ENCODE assay signal across 8 cellular contexts in the genomic region with DNA sequence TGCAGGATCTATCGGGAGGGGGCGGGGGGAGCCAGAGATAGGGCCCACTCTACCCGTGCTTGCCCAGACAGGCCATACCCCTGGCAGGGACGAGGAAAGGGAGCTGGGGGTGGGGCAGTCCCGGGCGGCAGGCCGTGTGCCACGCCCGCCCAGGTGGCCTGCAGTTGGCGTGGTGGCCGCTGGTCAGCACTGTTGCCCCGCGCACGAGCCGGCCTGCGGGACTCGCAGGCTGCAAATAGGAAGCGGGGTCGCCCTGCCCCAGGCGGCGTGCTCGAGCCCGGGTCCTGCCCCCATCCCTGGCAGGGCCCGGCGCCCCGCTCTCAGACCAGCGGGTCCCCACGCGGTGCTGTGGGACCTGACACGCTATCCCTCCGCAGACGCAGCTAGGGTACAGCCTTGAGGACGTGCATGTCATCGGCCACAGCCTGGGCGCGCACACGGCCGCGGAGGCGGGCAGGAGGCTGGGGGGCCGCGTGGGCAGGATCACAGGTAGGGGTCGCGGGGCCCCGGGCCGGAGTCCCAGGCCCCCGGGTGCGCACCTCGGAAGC. TPM values are rescaled to one million over a fixed set of nuclear protein-coding genes. Genes with fewer than 3 reads are reported as not detected.
DNase-seq lines count a peak whose midpoint lies in the region; ATAC-seq and TF ChIP-seq lines count a peak whose summit lies in the region.

No MANE protein-coding gene starts in this region.

- H3K27me3 ChIP-seq in PC-3 (ENCODE audit: low read length) (peaks cover 18% of the 10 kb centered on the region; the same call in 1 of the 2 replicates), osteoblast (ENCODE audit: insufficient read depth, low read length) (no peaks in the 10 kb centered on the region)

- H3K9ac ChIP-seq in PC-3 (ENCODE audit: low read length), result no peak overlapping the region

- intact Hi-C loops in PC-3 (cut with micrococcal nuclease), result no loop called here

- H4K20me1 ChIP-seq in PC-3 (ENCODE audit: low read length), result no peaks in the 10 kb centered on the region
- no peaks in the 10 kb centered on the region for H4K20me1 ChIP-seq in osteoblast (ENCODE audit: insufficient read depth, low read length)

- CTCF ChIA-PET in PC-3 (lab: Charles Lee), result interaction anchor here (0.6 kb wide), 2 partner anchors 55 to 511 kb away, joined by 4 to 8 read pairs; no protein-coding TSS in a partner anchor

- H3K36me3 ChIP-seq in PC-3 (ENCODE audit: low read depth, low read length), result no peaks in the 10 kb centered on the region
- H3K36me3 ChIP-seq in osteoblast (ENCODE audit: insufficient read depth, low read length), result no peaks in the 10 kb centered on the region

- in situ Hi-C loops in Caki2 (cut with HindIII; ENCODE audit: low pct_unique_long_range_greater_than_20kb, low sequenced_read_pairs), result loop anchor here (25.0 kb wide), 1 partner anchor 560 kb away; a partner anchor contains a TSS

- POLR2A ChIA-PET in PC-3 (lab: Charles Lee; ENCODE audit: unreplicated experiment), result no interaction called here

- TF ChIP-seq CTCF in PC-3 (conservative IDR thresholded peaks at IDR 0.05; ENCODE audit: low read depth, low read length) (peak; percentile 61), osteoblast (IDR thresholded peaks at IDR 0.05; ENCODE audit: extremely low read depth, low read depth, low read length) (peak; percentile 15)

- BruUV-seq in PC-3 (replicated peaks; lab: Mats Ljungman, UMichigan), result no TSS peak

- H3K27ac ChIP-seq in PC-3 (ENCODE audit: low read length) (no peak overlapping the region), osteoblast (ENCODE audit: low read depth, low read length) (no peak overlapping the region)

- H2AFZ ChIP-seq in PC-3 (ENCODE audit: low read length) (peak overlapping the region; percentile 71), osteoblast (ENCODE audit: low read length) (no peak overlapping the region)

- no peaks in the 10 kb centered on the region for H3K4me1 ChIP-seq in PC-3 (ENCODE audit: insufficient read depth, low read length)
- no peaks in the 10 kb centered on the region for H3K4me1 ChIP-seq in osteoblast (ENCODE audit: insufficient read depth, low read length)

- H3K9me2 ChIP-seq in PC-3 (replicated peaks; ENCODE audit: low read length), result no peaks in the 10 kb centered on the region

- H3F3A ChIP-seq in PC-3 (ENCODE audit: low read length, unreplicated experiment), result no peaks in the 10 kb centered on the region

- peak overlapping the region; percentile 81 for H3K4me2 ChIP-seq in PC-3 (ENCODE audit: low read length)
- no peak overlapping the region for H3K4me2 ChIP-seq in osteoblast (ENCODE audit: insufficient read depth, low read length)

- DNase-seq in Caki2 (ENCODE audit: low read depth) (peak; percentile 59), PC-3 (peak; percentile 42), globus pallidus (ENCODE audit: low spot score) (peak; percentile 2), osteoblast (ENCODE audit: insufficient read length, low spot score, missing footprints) (peak; percentile 52)
- no peak for DNase-seq in activated CD8-positive, alpha-beta memory T cell treated with anti-CD3 and anti-CD28 coated beads, Interleukin-2, amount 50 U/mL, for 48 hours

- H3K9me3 ChIP-seq in PC-3 (ENCODE audit: low read length) (no peaks in the 10 kb centered on the region), osteoblast (ENCODE audit: low read depth, low read length) (no peaks in the 10 kb centered on the region)

- H3K79me2 ChIP-seq in PC-3 (ENCODE audit: low read length), result no peaks in the 10 kb centered on the region
- no peaks in the 10 kb centered on the region for H3K79me2 ChIP-seq in osteoblast (ENCODE audit: insufficient read depth, low read length)

- H3K4me3 ChIP-seq in PC-3 (ENCODE audit: low read length) (peak overlapping the region; percentile 61), osteoblast (ENCODE audit: insufficient read depth, low read length) (no peak overlapping the region)

- ATAC-seq in PC-3 (peak; percentile 54; the same call in 1 of the 2 replicates), HG02610 (IDR thresholded peaks at IDR 0.05; ENCODE audit: unreplicated experiment) (no peak), GM18870 (IDR thresholded peaks at IDR 0.05; ENCODE audit: unreplicated experiment) (no peak), HG03442 (IDR thresholded peaks at IDR 0.05; ENCODE audit: unreplicated experiment) (no peak)

RNA-seq across cellular contexts. Expression of a gene that starts 6.7 kb away (rescaled TPM):
- total RNA-seq in Caki2 (2014; rRNA removed; shearing (Covaris generic); ENCODE audit: low replicate concordance), result 1.4 TPM in 1 of 2 replicates, not detected in the other
- not detected in 2 replicates for total RNA-seq in PC-3 (2014; rRNA removed)
- not detected in 2 replicates for total RNA-seq in osteoblast

RNA-seq across cellular contexts. Expression of a gene that starts 36.7 kb away (rescaled TPM):
- total RNA-seq in Caki2 (2014; rRNA removed; shearing (Covaris generic); ENCODE audit: low replicate concordance), result not detected in 2 replicates
- total RNA-seq in PC-3 (2014; rRNA removed), result not detected in 2 replicates
- not detected in 2 replicates for total RNA-seq in osteoblast
